Comparison of ENCODE assay signal across 11 cellular contexts in the genomic region with DNA sequence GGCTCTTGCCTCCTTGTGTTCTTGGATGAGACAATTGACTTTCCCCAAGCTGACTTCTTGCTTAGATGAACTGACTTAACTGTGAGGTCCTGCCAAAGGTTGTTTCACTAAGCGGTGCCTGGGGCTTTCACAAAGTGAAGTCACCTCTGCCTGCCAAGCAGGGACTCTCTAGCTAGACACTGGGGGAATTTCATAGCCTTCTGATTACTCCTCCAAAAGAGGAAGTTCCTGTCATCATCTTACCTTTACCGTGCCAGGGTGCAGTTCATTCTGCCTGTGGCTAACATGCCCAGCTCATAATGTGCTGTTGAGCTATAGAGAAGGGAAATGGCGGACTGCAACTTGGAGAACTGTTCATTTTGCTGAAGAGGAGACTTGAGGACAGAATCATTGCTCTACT.
DNase-seq lines count a peak whose midpoint lies in the region; ATAC-seq, FAIRE-seq and TF ChIP-seq lines count a peak whose summit lies in the region.
"Had no signal": no experiment of that assay in that cellular context is flagged by ENCODE, and none has a peak within 500 bp of the region (broad histone marks: within the 10 kb centered on the region; RNA-seq: fewer than 3 reads in every experiment).

No MANE protein-coding gene starts in this region.

- no peaks in the 10 kb centered on the region for H3K27me3 ChIP-seq in keratinocyte (ENCODE audit: control insufficient read depth, extremely low read depth, insufficient read depth, low read length)

- peak in 1 of 3 experiments; percentile 5 for TF ChIP-seq CTCF in keratinocyte (optimal IDR thresholded peaks at IDR 0.05 in 1 of 3, IDR thresholded peaks at IDR 0.05 in 1 of 3, conservative IDR thresholded peaks at IDR 0.05 in 1 of 3; ENCODE audit: extremely low read depth in 1 of 3, insufficient read depth in 2 of 3, low read length in 3 of 3)

- dilution Hi-C loops in keratinocyte (cut with MboI; ENCODE audit: extremely low pct_ligation_motif_present, low sequenced_read_pairs), result no loop called here

- H3K9me3 ChIP-seq in keratinocyte (ENCODE audit: control insufficient read depth, low read depth, low read length), result no peaks in the 10 kb centered on the region

- H3K9me1 ChIP-seq in keratinocyte (ENCODE audit: control insufficient read depth, extremely low read depth, insufficient read depth, low read length), result no peaks in the 10 kb centered on the region

- H3K36me3 ChIP-seq in keratinocyte (ENCODE audit: control insufficient read depth in 2 of 2, extremely low read depth in 1 of 2, insufficient read depth in 2 of 2, low read length in 2 of 2), result peaks cover 5 to 14% of the 10 kb centered on the region in 2 experiments

- FAIRE-seq in keratinocyte (lab: Jason Lieb, UNC), result peak; percentile 99

- H3K4me2 ChIP-seq in keratinocyte (ENCODE audit: control insufficient read depth, extremely low read depth, insufficient read depth, low read depth, low read length), result peak overlapping the region; percentile 73

- no peak for DNase-seq in keratinocyte (ENCODE audit: low read depth, low spot score)
- DNase-seq in stimulated activated CD4-positive, alpha-beta T cell treated with anti-CD3 and anti-CD28 coated beads, Interleukin-1b, Interleukin-23, amount 100 ng/mL, for 48 hours, result no peak
- no peak for DNase-seq in NCI-H2029 (lab: John Stamatoyannopoulos, UW)
- DNase-seq in medulla oblongata (ENCODE audit: extremely low spot score), result no peak
- no peak for DNase-seq in EL
- DNase-seq: activated CD4-positive, CD25-positive, alpha-beta regulatory T cell; NCI-H2171; SIG-M5 had no signal

- H2AFZ ChIP-seq in keratinocyte (ENCODE audit: control insufficient read depth, low read length), result no peak overlapping the region

- H3K79me2 ChIP-seq in keratinocyte (ENCODE audit: control insufficient read depth, insufficient read depth, low read length), result peaks cover 47% of the 10 kb centered on the region

- H3K27ac ChIP-seq in keratinocyte (ENCODE audit: control insufficient read depth, insufficient read depth, low read length), result peak overlapping the region; percentile 97

- peaks cover 72% of the 10 kb centered on the region for H3K4me1 ChIP-seq in keratinocyte (ENCODE audit: control insufficient read depth, extremely low read depth, insufficient read depth, low read length)

- ATAC-seq in GM18909 (IDR thresholded peaks at IDR 0.05; ENCODE audit: poor library complexity, unreplicated experiment) (peak; percentile 94), GM21723 (IDR thresholded peaks at IDR 0.05; ENCODE audit: unreplicated experiment) (peak; percentile 94), HG03139 (IDR thresholded peaks at IDR 0.05; ENCODE audit: unreplicated experiment) (peak; percentile 72)

- H3K9ac ChIP-seq in keratinocyte (ENCODE audit: control insufficient read depth, extremely low read depth, insufficient read depth, low read length), result peak overlapping the region; percentile 93

- H4K20me1 ChIP-seq in keratinocyte (ENCODE audit: control insufficient read depth, extremely low read depth, insufficient read depth, low read length), result no peaks in the 10 kb centered on the region

- peak overlapping the region; percentile 67 to 79 (median 72) for H3K4me3 ChIP-seq in keratinocyte (ENCODE audit: control insufficient read depth in 2 of 3, extremely low read depth in 1 of 3, insufficient read depth in 2 of 3, low read depth in 1 of 3, low read length in 3 of 3)
